ENCODE assay signal across 2 cellular contexts in genomic region chr15:34039180-34039486, GRCh38.
TF ChIP-seq lines count a peak whose summit lies in the region.

Gene AVEN (minus strand): TSS chr15:34039204. CDS start chr15:34039046, 158 bp downstream.

TF ChIP-seq in SK-N-SH, 30 proteins besides CTCF, POLR2A, EP300 and RAD21 (continued from another document):
- TF ChIP-seq REST (IDR thresholded peaks at IDR 0.05; ENCODE audit: low read depth, low read length) = no peak

TF ChIP-seq in SK-N-SH treated with all-trans-retinoic acid at 6 μM for 48 hours, 23 proteins besides CTCF, POLR2A, EP300 and RAD21 (continued from another document):
- TF ChIP-seq CREB5 (CRISPR knock-in tag; IDR thresholded peaks at IDR 0.05; ENCODE audit: low read depth) (no peak), TOX (CRISPR knock-in tag; IDR thresholded peaks at IDR 0.05; ENCODE audit: borderline replicate concordance) (no peak), CSRNP3 (CRISPR knock-in tag; IDR thresholded peaks at IDR 0.05) (no peak), ISL1 (CRISPR knock-in tag; IDR thresholded peaks at IDR 0.05) (no peak), POU6F1 (CRISPR knock-in tag; IDR thresholded peaks at IDR 0.05; ENCODE audit: borderline replicate concordance, low read depth) (no peak), TCF4 (CRISPR knock-in tag; IDR thresholded peaks at IDR 0.05; ENCODE audit: borderline replicate concordance) (no peak), ZNF8 (CRISPR knock-in tag; IDR thresholded peaks at IDR 0.05) (no peak), TSHZ2 (CRISPR knock-in tag; IDR thresholded peaks at IDR 0.05) (no peak), CSDC2 (CRISPR knock-in tag; IDR thresholded peaks at IDR 0.05) (no peak), ESRRG (CRISPR knock-in tag; IDR thresholded peaks at IDR 0.05) (no peak), BACH2 (CRISPR knock-in tag; IDR thresholded peaks at IDR 0.05; ENCODE audit: borderline replicate concordance) (no peak)
